In the genomic region with DNA sequence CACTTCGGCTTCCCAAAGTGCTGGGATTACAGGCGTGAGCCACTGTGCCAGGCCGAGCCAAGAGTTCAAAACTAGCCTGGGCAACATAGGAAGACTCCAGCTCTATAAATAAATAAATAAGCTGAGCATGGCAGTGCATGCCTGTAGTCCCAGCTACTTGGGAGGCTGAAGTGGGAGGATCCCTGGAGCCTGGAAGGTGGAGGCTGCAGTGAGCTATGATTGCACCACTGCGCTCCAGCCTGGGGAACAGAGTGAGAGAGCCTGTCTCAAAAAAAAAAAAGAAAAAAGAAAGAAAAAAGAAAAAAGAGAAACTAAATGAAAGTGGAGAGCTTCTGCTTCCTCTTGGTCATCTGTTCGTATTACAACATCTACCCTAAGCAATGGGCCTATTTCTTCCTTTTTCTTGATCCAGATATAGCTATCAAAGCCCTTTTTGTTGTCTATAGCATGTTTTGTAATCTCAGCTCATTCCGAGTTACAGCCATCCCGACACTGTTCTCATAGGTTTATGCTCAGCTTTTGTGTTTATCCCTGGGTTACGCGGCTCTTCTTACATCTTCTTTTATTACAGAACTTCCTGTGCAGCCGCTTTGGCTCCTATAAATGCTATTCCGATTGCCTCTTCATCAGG, we compare ENCODE assay signal across 19 cellular contexts. TPM values are rescaled to one million over a fixed set of nuclear protein-coding genes. Genes with fewer than 3 reads are reported as not detected.
A peak's percentile ranks its signal among the peaks of the same experiment; 100 is the strongest.
DNase-seq lines count a peak whose midpoint lies in the region; ATAC-seq and TF ChIP-seq lines count a peak whose summit lies in the region.
"Had no signal": no experiment of that assay in that cellular context is flagged by ENCODE, and none has a peak within 500 bp of the region (broad histone marks: within the 10 kb centered on the region; RNA-seq: fewer than 3 reads in every experiment).

No MANE protein-coding gene starts in this region.

- no peaks in the 10 kb centered on the region for H3K27me3 ChIP-seq in dorsolateral prefrontal cortex
- H3K27me3 ChIP-seq: gastrocnemius medialis, tibial nerve had no signal

- DNase-seq in NOMO-1 (lab: John Stamatoyannopoulos, UW; ENCODE audit: unreplicated experiment in 2 of 2): peak; percentile 65 to 92
- DNase-seq in dorsolateral prefrontal cortex: no peak
- DNase-seq in pons (ENCODE audit: low spot score): peak; percentile 69
- no peak for DNase-seq in NCI-H774 (lab: John Stamatoyannopoulos, UW)
- no peak for DNase-seq in OCI-M2 (lab: John Stamatoyannopoulos, UW; ENCODE audit: unreplicated experiment)
- DNase-seq: activated CD4-positive, alpha-beta memory T cell treated with anti-CD3 and anti-CD28 coated beads, Interleukin-2, amount 10 ng/mL, durations not matched to agents 7 days and 5 days; activated T-cell treated with anti-CD3 and anti-CD28 coated beads, Interleukin-2, amount 50 U/mL, for 4 hours; cortex of kidney; DMS53; gastrocnemius medialis; naive thymus-derived CD4-positive, alpha-beta T cell; NCI-H187; small intestine had no signal

- ATAC-seq in GM21515 (IDR thresholded peaks at IDR 0.05; ENCODE audit: unreplicated experiment): no peak
- ATAC-seq: activated naive CD4-positive, alpha-beta T cell treated with anti-CD3 and anti-CD28 coated beads, Interleukin-2, amount 50 U/mL, for 72 hours; activated T-cell treated with anti-CD3 and anti-CD28 coated beads, Interleukin-2, amount 50 U/mL, for 4 hours; gastrocnemius medialis; naive thymus-derived CD4-positive, alpha-beta T cell had no signal

- no peaks in the 10 kb centered on the region for H3K9me3 ChIP-seq in HEK293 (ENCODE audit: control insufficient read depth, insufficient read depth, low read depth, low read length)
- H3K9me3 ChIP-seq: gastrocnemius medialis, tibial nerve had no signal

- intact Hi-C loops in dorsolateral prefrontal cortex (cut with DNase I): no loop called here

- H3K36me3 ChIP-seq in HEK293 (ENCODE audit: control insufficient read depth in 2 of 2, insufficient read depth in 1 of 2, low read length in 2 of 2): no peaks in the 10 kb centered on the region
- H3K36me3 ChIP-seq: gastrocnemius medialis, tibial nerve had no signal

- H3K4me3 ChIP-seq in HEK293 (ENCODE audit: low read depth, low read length) (no peak overlapping the region), dorsolateral prefrontal cortex (peak overlapping the region in 10 of 59 donors; percentile 1 to 38 (median 8))
- H3K4me3 ChIP-seq: gastrocnemius medialis, tibial nerve had no signal

- CTCF ChIA-PET in HEK293 (lab: Yijun Ruan, JAX): interaction anchor here (0.6 to 1.0 kb wide), 4 partner anchors 16 to 445 kb away, joined by 3 to 5 read pairs (median 3); no protein-coding TSS in a partner anchor

- POLR2A ChIA-PET in HEK293 (lab: Yijun Ruan, JAX): interaction anchor here (0.9 kb wide), 1 partner anchor 281 kb away, joined by 3 read pairs; no protein-coding TSS in a partner anchor

- H3K27ac ChIP-seq in HEK293 (ENCODE audit: extremely low read depth, low read depth, low read length) (no peak overlapping the region), dorsolateral prefrontal cortex (peak overlapping the region in 30 of 59 donors; percentile 1 to 77 (median 44))
- H3K27ac ChIP-seq: epithelial cell of prostate, gastrocnemius medialis had no signal

- TF ChIP-seq CTCF in HEK293 (tag by site-specific recombination; IDR thresholded peaks at IDR 0.05): no peak
- TF ChIP-seq CTCF in dorsolateral prefrontal cortex (IDR thresholded peaks at IDR 0.05 in 54 of 56, conservative IDR thresholded peaks at IDR 0.05 in 2 of 56; ENCODE audit: low read depth in 1 of 56, partially characterized antibody in 56 of 56): no peak

- no peaks in the 10 kb centered on the region for H3K4me1 ChIP-seq in HEK293 (ENCODE audit: control insufficient read depth, insufficient read depth, low read length)
- H3K4me1 ChIP-seq: gastrocnemius medialis had no signal

TF ChIP-seq in HEK293, 187 proteins besides CTCF, POLR2A, EP300 and RAD21:
- TF ChIP-seq, protein P1, sequence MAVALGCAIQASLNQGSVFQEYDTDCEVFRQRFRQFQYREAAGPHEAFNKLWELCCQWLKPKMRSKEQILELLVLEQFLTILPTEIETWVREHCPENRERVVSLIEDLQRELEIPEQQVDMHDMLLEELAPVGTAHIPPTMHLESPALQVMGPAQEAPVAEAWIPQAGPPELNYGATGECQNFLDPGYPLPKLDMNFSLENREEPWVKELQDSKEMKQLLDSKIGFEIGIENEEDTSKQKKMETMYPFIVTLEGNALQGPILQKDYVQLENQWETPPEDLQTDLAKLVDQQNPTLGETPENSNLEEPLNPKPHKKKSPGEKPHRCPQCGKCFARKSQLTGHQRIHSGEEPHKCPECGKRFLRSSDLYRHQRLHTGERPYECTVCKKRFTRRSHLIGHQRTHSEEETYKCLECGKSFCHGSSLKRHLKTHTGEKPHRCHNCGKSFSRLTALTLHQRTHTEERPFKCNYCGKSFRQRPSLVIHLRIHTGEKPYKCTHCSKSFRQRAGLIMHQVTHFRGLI (tag by site-specific recombination; IDR thresholded peaks at IDR 0.05): no peak
- TF ChIP-seq PRDM1 (tag by site-specific recombination; IDR thresholded peaks at IDR 0.05) (0 out of 2 replicates have a peak, but pooled peaks have one; percentile 22), ZNF629 (tag by site-specific recombination; IDR thresholded peaks at IDR 0.05) (no peak)
TF ChIP-seq in HEK293: peak in this region for 1.

RNA-seq across cellular contexts. Expression of a gene that starts 14.1 kb away (rescaled TPM):
- total RNA-seq in dorsolateral prefrontal cortex: 100 to 1,000 TPM; 144 to 353 (median 233) TPM

RNA-seq across cellular contexts. Expression of a gene that starts 23.7 kb away (rescaled TPM):
- total RNA-seq in dorsolateral prefrontal cortex: 10 to 100 TPM in 23 of 120 experiments, 1 to 10 TPM in 97; 1.6 to 23.5 (median 6.4) TPM
- total RNA-seq: H4 had no signal

RNA-seq across cellular contexts. Expression of a gene that starts 41.1 kb away (rescaled TPM):
- 100 to 1,000 TPM; 149 to 346 (median 234) TPM for total RNA-seq in dorsolateral prefrontal cortex

RNA-seq across cellular contexts. Expression of a gene that starts 45.4 kb away (rescaled TPM):
- 1 to 10 TPM in 113 of 120 experiments, under 1 TPM in 7; 0.38 to 5.7 (median 2.2) TPM for total RNA-seq in dorsolateral prefrontal cortex
- total RNA-seq: H4 had no signal

RNA-seq across cellular contexts. Expression of a gene that starts 46.3 kb away (rescaled TPM):
- total RNA-seq in dorsolateral prefrontal cortex: 100 to 1,000 TPM in 1 of 120 experiments, 10 to 100 TPM in 119; 34.2 to 114 (median 60.7) TPM

Comparison
In these comparisons a context has a peak if more than half of its experiments do, and no peak if none do; other contexts are left out.
1. DNase-seq: peak in NOMO-1 (2 of 2) and pons (single experiment); none in dorsolateral prefrontal cortex (0 of 10), NCI-H774 (single experiment) and OCI-M2 (single experiment).